19 cellular contexts compared by ENCODE assay signal in genomic region chr3:30162579-30162978, GRCh38.
DNase-seq lines count a peak whose midpoint lies in the region; ATAC-seq and TF ChIP-seq lines count a peak whose summit lies in the region.
"Had no signal": no experiment of that assay in that cellular context is flagged by ENCODE, and none has a peak within 500 bp of the region (broad histone marks: within the 10 kb centered on the region; RNA-seq: fewer than 3 reads in every experiment).

No MANE protein-coding gene starts in this region.

- no peaks in the 10 kb centered on the region for H3K9me3 ChIP-seq in CD4-positive, alpha-beta T cell (ENCODE audit: control insufficient read depth, low read length)
- H3K9me3 ChIP-seq: mucosa of descending colon, testis had no signal

- H3K4me3 Mint-ChIP-seq in CD4-positive, alpha-beta T cell: no peak overlapping the region
- H3K4me3 Mint-ChIP-seq in nephron progenitor cell: no peak overlapping the region
- H3K4me3 Mint-ChIP-seq: central memory CD8-positive, alpha-beta T cell; immature natural killer cell had no signal

- no peak overlapping the region for H3K27ac Mint-ChIP-seq in CD4-positive, alpha-beta T cell
- no peak overlapping the region for H3K27ac Mint-ChIP-seq in nephron progenitor cell
- H3K27ac Mint-ChIP-seq: immature natural killer cell had no signal

- DNase-seq in AG04449 (ENCODE audit: low read depth, low spot score): peak; percentile 85
- DNase-seq in HCEC 1CT: peak; percentile 87
- DNase-seq in astrocyte of the hippocampus (ENCODE audit: low read depth, low spot score): peak; percentile 45
- peak; percentile 24 for DNase-seq in glomerular visceral epithelial cell (ENCODE audit: extremely low spot score)
- DNase-seq in occipital lobe (lab: John Stamatoyannopoulos, UW): no peak
- DNase-seq in CD4-positive, alpha-beta T cell: no peak
- DNase-seq in nephron progenitor cell: no peak
- DNase-seq in globus pallidus (ENCODE audit: low spot score): no peak
- DNase-seq: activated CD8-positive, alpha-beta memory T cell treated with anti-CD3 and anti-CD28 coated beads for 24 hours; activated gamma-delta T cell treated with Interleukin-2 at 50 U/mL for 16 hours; immature natural killer cell; mucosa of descending colon; MV-4-11; NCI-H2227 treated with DMSO at 0.1 percent for 48 hours; testis had no signal

- CTCF ChIA-PET in AG04449 (lab: Yijun Ruan, JAX): interaction anchor here (1.0 to 1.4 kb wide), 3 partner anchors 19 to 49 kb away, joined by 3 to 5 read pairs (median 3); no protein-coding TSS in a partner anchor
- CTCF ChIA-PET in CD4-positive, alpha-beta T cell (lab: Charles Lee): no interaction called here

- no peak overlapping the region for H3K27ac ChIP-seq in CD4-positive, alpha-beta T cell (ENCODE audit: low read depth, low read length)
- H3K27ac ChIP-seq: parathyroid adenoma, SK-N-MC, testis had no signal

- no peaks in the 10 kb centered on the region for H3K4me1 Mint-ChIP-seq in CD4-positive, alpha-beta T cell (ENCODE audit: low read depth)
- H3K4me1 Mint-ChIP-seq in nephron progenitor cell: peaks cover 3% of the 10 kb centered on the region
- H3K4me1 Mint-ChIP-seq: central memory CD8-positive, alpha-beta T cell; immature natural killer cell had no signal

- no peak for ATAC-seq in CD4-positive, alpha-beta T cell (ENCODE audit: poor library complexity)
- ATAC-seq: esophagus mucosa, mucosa of descending colon had no signal

- H3K27me3 Mint-ChIP-seq in CD4-positive, alpha-beta T cell: no peaks in the 10 kb centered on the region
- no peaks in the 10 kb centered on the region for H3K27me3 Mint-ChIP-seq in nephron progenitor cell (ENCODE audit: low read depth, poor library complexity)

- no peaks in the 10 kb centered on the region for H3K9me3 Mint-ChIP-seq in CD4-positive, alpha-beta T cell
- no peaks in the 10 kb centered on the region for H3K9me3 Mint-ChIP-seq in nephron progenitor cell
- H3K9me3 Mint-ChIP-seq: central memory CD8-positive, alpha-beta T cell had no signal

- H3K27me3 ChIP-seq in CD4-positive, alpha-beta T cell (ENCODE audit: control insufficient read depth, insufficient read depth, low read length): no peaks in the 10 kb centered on the region
- H3K27me3 ChIP-seq: testis had no signal

- no peak overlapping the region for H3K4me3 ChIP-seq in AG04449 (ENCODE audit: low read depth, low read length)
- H3K4me3 ChIP-seq: mucosa of descending colon, SK-N-MC, testis had no signal

- no peaks in the 10 kb centered on the region for H3K36me3 Mint-ChIP-seq in CD4-positive, alpha-beta T cell (ENCODE audit: low read depth)
- H3K36me3 Mint-ChIP-seq in nephron progenitor cell (ENCODE audit: low read depth): no peaks in the 10 kb centered on the region
- H3K36me3 Mint-ChIP-seq: immature natural killer cell had no signal

- POLR2A ChIA-PET in AG04449 (lab: Yijun Ruan, JAX): no interaction called here
- POLR2A ChIA-PET in CD4-positive, alpha-beta T cell (lab: Charles Lee): no interaction called here

- no peak for TF ChIP-seq CTCF in AG04449 (IDR thresholded peaks at IDR 0.05; ENCODE audit: insufficient read depth, low read length, missing control alignments)
- no peak for TF ChIP-seq CTCF in CD4-positive, alpha-beta T cell (IDR thresholded peaks at IDR 0.05)
- TF ChIP-seq CTCF in nephron progenitor cell (IDR thresholded peaks at IDR 0.05): no peak

- intact Hi-C loops in CD4-positive, alpha-beta T cell (cut with DNase I, micrococcal nuclease): no loop called here

Comparison
In these comparisons a context has a peak if more than half of its experiments do, and no peak if none do; other contexts are left out.
1. DNase-seq: peak in AG04449 (single experiment), HCEC 1CT (single experiment), astrocyte of the hippocampus (single experiment) and glomerular visceral epithelial cell (single experiment); none in occipital lobe (single experiment), CD4-positive, alpha-beta T cell (0 of 10), nephron progenitor cell (single experiment) and globus pallidus (single experiment).